Comparison of ENCODE assay signal across 1 cellular context in genomic region chr12:55515696-55516095, GRCh38.
TF ChIP-seq lines count a peak whose summit lies in the region.

No MANE protein-coding gene starts in this region.

TF ChIP-seq in H1, 55 proteins besides CTCF, POLR2A, EP300 and RAD21:
- no peak for TF ChIP-seq TBP (IDR thresholded peaks at IDR 0.05; ENCODE audit: low read depth, low read length)
- no peak for TF ChIP-seq ZNF274 (IDR thresholded peaks at IDR 0.05; ENCODE audit: borderline replicate concordance, extremely low read depth, low read length)
- TF ChIP-seq CEBPB (IDR thresholded peaks at IDR 0.05; ENCODE audit: low read depth, low read length): no peak
- TF ChIP-seq MAFK (IDR thresholded peaks at IDR 0.05; ENCODE audit: low read depth, low read length): no peak
- no peak for TF ChIP-seq KDM4A (IDR thresholded peaks at IDR 0.05; ENCODE audit: low read depth, low read length, severe bottlenecking)
- no peak for TF ChIP-seq ASH2L (IDR thresholded peaks at IDR 0.05; ENCODE audit: low read length)
- TF ChIP-seq SUZ12 (IDR thresholded peaks at IDR 0.05; ENCODE audit: low read length): no peak
TF ChIP-seq in H1: peak in this region for 0.
